In the genomic region with DNA sequence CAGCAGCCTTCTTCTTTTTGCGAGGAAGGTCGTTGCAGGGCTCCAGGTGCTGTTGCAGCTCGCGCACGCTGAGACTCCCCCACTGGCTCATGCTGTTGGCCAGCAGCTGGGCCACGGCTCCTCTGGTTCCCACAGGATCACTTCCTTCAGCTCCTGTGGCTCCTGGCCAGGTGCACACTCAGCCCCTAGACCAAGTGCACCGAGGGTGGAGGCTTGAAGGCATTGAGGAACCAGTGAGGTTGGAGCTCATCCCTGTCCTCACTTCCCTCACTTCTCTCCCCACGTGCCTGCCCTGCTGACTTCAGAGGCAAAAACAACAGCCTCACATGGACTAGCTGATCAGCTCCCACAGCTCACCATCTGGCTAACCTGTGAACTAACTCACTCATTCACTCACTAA, we compare ENCODE assay signal across 24 cellular contexts. TPM values are rescaled to one million over a fixed set of nuclear protein-coding genes. Genes with fewer than 3 reads are reported as not detected.
A peak's percentile ranks its signal among the peaks of the same experiment; 100 is the strongest.
DNase-seq lines count a peak whose midpoint lies in the region; ATAC-seq and TF ChIP-seq lines count a peak whose summit lies in the region.
"Had no signal": no experiment of that assay in that cellular context is flagged by ENCODE, and none has a peak within 500 bp of the region (broad histone marks: within the 10 kb centered on the region; RNA-seq: fewer than 3 reads in every experiment).

No MANE protein-coding gene starts in this region.

- DNase-seq in SIG-M5 treated with dmso at 0.1 percent for 504 hours (lab: John Stamatoyannopoulos, UW; ENCODE audit: unreplicated experiment) (peak; percentile 2), SIG-M5 (lab: John Stamatoyannopoulos, UW) (no peak), Peyer's patch (peak in 2 of 3 donors; percentile 86), mesenchymal stem cell (no peak), transverse colon (peak; percentile 53), NK-92 (lab: John Stamatoyannopoulos, UW; ENCODE audit: unreplicated experiment) (no peak), NCI-H82 treated with DMSO at 0.1 percent for 48 hours (lab: John Stamatoyannopoulos, UW; ENCODE audit: unreplicated experiment) (no peak)
- no peak for DNase-seq in activated T-cell treated with anti-CD3 and anti-CD28 coated beads, Interleukin-2, amount 50 U/mL, for 4 hours
- DNase-seq: activated CD8-positive, alpha-beta T cell treated with anti-CD3 and anti-CD28 coated beads for 36 hours; activated gamma-delta T cell; activated naive CD8-positive, alpha-beta T cell treated with anti-CD3 and anti-CD28 coated beads, Interleukin-2, amount 50 U/mL, for 24 hours; activated T-cell treated with anti-CD3 and anti-CD28 coated beads for 4 hours; brain microvascular endothelial cell; CD4-positive, CD25-positive, alpha-beta regulatory T cell; GF-D8; islet precursor cell; naive B cell; NCI-H187 treated with DMSO at 0.1 percent for 48 hours; occipital lobe; RPMI8226 had no signal

- H2BK120ac ChIP-seq in mesenchymal stem cell (ENCODE audit: low read depth, low read length) = no peak overlapping the region

- intact Hi-C loops in transverse colon (cut with DNase I; ENCODE audit: low total_unique reads) = loop anchor here (10.0 kb wide), 1 partner anchor 657 kb away; a partner anchor contains a TSS

- H3K36me3 ChIP-seq in Peyer's patch = no peaks in the 10 kb centered on the region
- no peaks in the 10 kb centered on the region for H3K36me3 ChIP-seq in mesenchymal stem cell (ENCODE audit: control insufficient read depth in 1 of 2, insufficient read depth in 2 of 2, low read depth in 1 of 2, low read length in 2 of 2)
- no peaks in the 10 kb centered on the region for H3K36me3 ChIP-seq in transverse colon
- H3K36me3 ChIP-seq: brain microvascular endothelial cell, esophagus muscularis mucosa, gastroesophageal sphincter had no signal

- H3K23ac ChIP-seq in mesenchymal stem cell (ENCODE audit: low read length in 2 of 2) = no peak overlapping the region

- TF ChIP-seq CTCF in Peyer's patch (IDR thresholded peaks at IDR 0.05) = peak in 1 of 6 experiments; percentile 7
- TF ChIP-seq CTCF in transverse colon (IDR thresholded peaks at IDR 0.05) = no peak

- peaks cover 14% of the 10 kb centered on the region for H3K4me1 Mint-ChIP-seq in activated T-cell treated with anti-CD3 and anti-CD28 coated beads, Interleukin-2, amount 50 U/mL, for 4 hours (ENCODE audit: low read depth)

- peak overlapping the region; percentile 53 for H4K91ac ChIP-seq in mesenchymal stem cell (ENCODE audit: low read length)

- in situ Hi-C loops in transverse colon (cut with MboI; ENCODE audit: low pct_ligation_motif_present in 1 of 4, low pct_unique_long_range_greater_than_20kb in 1 of 4, low sequenced_read_pairs in 3 of 4) = no loop called here

- H3K36me3 Mint-ChIP-seq in activated T-cell treated with anti-CD3 and anti-CD28 coated beads, Interleukin-2, amount 50 U/mL, for 4 hours (ENCODE audit: insufficient read depth) = no peaks in the 10 kb centered on the region
- H3K36me3 Mint-ChIP-seq: CD4-positive, CD25-positive, alpha-beta regulatory T cell; memory B cell; naive B cell had no signal

- no peaks in the 10 kb centered on the region for H3K9me3 ChIP-seq in Peyer's patch
- H3K9me3 ChIP-seq in mesenchymal stem cell (ENCODE audit: control insufficient read depth, low read length) = no peaks in the 10 kb centered on the region
- no peaks in the 10 kb centered on the region for H3K9me3 ChIP-seq in transverse colon
- H3K9me3 ChIP-seq: esophagus muscularis mucosa, gastroesophageal sphincter had no signal

- no peak overlapping the region for H3K4me2 ChIP-seq in mesenchymal stem cell (ENCODE audit: low read length, poor library complexity, severe bottlenecking)

- H3K27me3 Mint-ChIP-seq in activated T-cell treated with anti-CD3 and anti-CD28 coated beads, Interleukin-2, amount 50 U/mL, for 4 hours (ENCODE audit: low read depth) = peaks cover 7% of the 10 kb centered on the region

- H2BK12ac ChIP-seq in mesenchymal stem cell (ENCODE audit: low read length in 2 of 2) = no peak overlapping the region

- no peak for TF ChIP-seq EP300 in transverse colon (IDR thresholded peaks at IDR 0.05; ENCODE audit: low read depth)

- H3K4me1 ChIP-seq in Peyer's patch (peaks cover 0 to 18% (median 4%) of the 10 kb centered on the region in 4 donors), mesenchymal stem cell (ENCODE audit: control insufficient read depth, insufficient read depth, low read depth, low read length) (peaks cover 2% of the 10 kb centered on the region), transverse colon (peaks cover 0 to 31% (median 4%) of the 10 kb centered on the region in 4 donors)

- H3K4me3 Mint-ChIP-seq in activated T-cell treated with anti-CD3 and anti-CD28 coated beads, Interleukin-2, amount 50 U/mL, for 4 hours = no peak overlapping the region
- H3K4me3 Mint-ChIP-seq: activated CD8-positive, alpha-beta T cell treated with anti-CD3 and anti-CD28 coated beads for 36 hours; activated naive CD8-positive, alpha-beta T cell treated with anti-CD3 and anti-CD28 coated beads, Interleukin-2, amount 50 U/mL, for 24 hours; CD4-positive, CD25-positive, alpha-beta regulatory T cell; memory B cell had no signal

- TF ChIP-seq POLR2A in Peyer's patch (IDR thresholded peaks at IDR 0.05) = peak in 1 of 2 donors; percentile 38
- TF ChIP-seq POLR2A in transverse colon (IDR thresholded peaks at IDR 0.05) = no peak

- H3K27me3 ChIP-seq in Peyer's patch (no peaks in the 10 kb centered on the region), mesenchymal stem cell (ENCODE audit: control insufficient read depth in 1 of 2, insufficient read depth in 1 of 2, low read length in 2 of 2) (peaks cover 8 to 70% of the 10 kb centered on the region in 2 experiments), transverse colon (no peaks in the 10 kb centered on the region)
- H3K27me3 ChIP-seq: brain microvascular endothelial cell, esophagus muscularis mucosa, gastroesophageal sphincter had no signal

- no peak for ATAC-seq in activated T-cell treated with anti-CD3 and anti-CD28 coated beads, Interleukin-2, amount 50 U/mL, for 4 hours
- ATAC-seq: activated CD4-positive, CD25-positive, alpha-beta regulatory T cell treated with anti-CD3 and anti-CD28 coated beads, Interleukin-2, amount 50 U/mL, for 24 hours; activated CD8-positive, alpha-beta T cell treated with anti-CD3 and anti-CD28 coated beads for 36 hours; activated naive CD8-positive, alpha-beta T cell treated with anti-CD3 and anti-CD28 coated beads, Interleukin-2, amount 50 U/mL, for 24 hours; gastroesophageal sphincter had no signal

- no peak overlapping the region for H3K4ac ChIP-seq in mesenchymal stem cell (ENCODE audit: low read depth in 1 of 2, low read length in 2 of 2)

- H3K79me1 ChIP-seq in mesenchymal stem cell (replicated peaks; ENCODE audit: low read length, poor library complexity, severe bottlenecking) = no peaks in the 10 kb centered on the region

- H2AK5ac ChIP-seq in mesenchymal stem cell (ENCODE audit: low read length, severe bottlenecking) = no peak overlapping the region

- H4K8ac ChIP-seq in mesenchymal stem cell (ENCODE audit: low read length) = no peak overlapping the region

- H3K9me3 Mint-ChIP-seq in activated T-cell treated with anti-CD3 and anti-CD28 coated beads, Interleukin-2, amount 50 U/mL, for 4 hours = no peaks in the 10 kb centered on the region
- H3K9me3 Mint-ChIP-seq: activated CD8-positive, alpha-beta T cell treated with anti-CD3 and anti-CD28 coated beads for 36 hours; activated naive CD8-positive, alpha-beta T cell treated with anti-CD3 and anti-CD28 coated beads, Interleukin-2, amount 50 U/mL, for 24 hours; memory B cell; naive B cell had no signal

- H3K27ac ChIP-seq in Peyer's patch (peak overlapping the region in 3 of 4 donors; percentile 15 to 72 (median 69)), mesenchymal stem cell (ENCODE audit: low read length, poor library complexity, severe bottlenecking) (no peak overlapping the region), transverse colon (peak overlapping the region in 3 of 4 donors; percentile 20 to 48 (median 44))
- H3K27ac ChIP-seq: brain microvascular endothelial cell, esophagus muscularis mucosa, gastroesophageal sphincter had no signal

- no peak overlapping the region for H3K14ac ChIP-seq in mesenchymal stem cell (ENCODE audit: low read length in 2 of 2)

- H3K4me3 ChIP-seq in Peyer's patch (no peak overlapping the region), mesenchymal stem cell (ENCODE audit: insufficient read depth in 1 of 2, low read depth in 1 of 2, low read length in 2 of 2) (no peak overlapping the region), transverse colon (no peak overlapping the region)
- H3K4me3 ChIP-seq: esophagus muscularis mucosa, gastroesophageal sphincter had no signal

- no peak overlapping the region for H2AFZ ChIP-seq in mesenchymal stem cell (ENCODE audit: low read depth, low read length)

- no peak overlapping the region for H3K18ac ChIP-seq in mesenchymal stem cell (ENCODE audit: low read depth in 1 of 2, low read length in 2 of 2)

- H3K9ac ChIP-seq in mesenchymal stem cell (ENCODE audit: low read length) = no peak overlapping the region

- WGBS in mesenchymal stem cell = 80% methylated on average over 7 of the region's 8 CpGs
- 54 to 60% methylated on average over 1 to 8 of the region's 8 CpGs for WGBS in transverse colon (ENCODE audit: low coverage in 1 of 2), 2 donors

- H2BK5ac ChIP-seq in mesenchymal stem cell (ENCODE audit: low read depth, low read length, poor library complexity, severe bottlenecking) = no peak overlapping the region

- no peak overlapping the region for H2BK15ac ChIP-seq in mesenchymal stem cell (ENCODE audit: low read depth, poor library complexity, severe bottlenecking)

RNA-seq across cellular contexts. Expression of a gene that starts 46.2 kb away (rescaled TPM):
- 1 to 10 TPM in 3 of 4 donors, not detected in 1; 3.1 to 8.0 (median 4.6) TPM for total RNA-seq in Peyer's patch
- polyA plus RNA-seq in mesenchymal stem cell (2013, experiment 1 of 2) = 0.11 TPM
- polyA plus RNA-seq in mesenchymal stem cell (2013, experiment 2 of 2) = 0.18 TPM
- total RNA-seq in transverse colon = 1 to 10 TPM in 3 of 4 donors, not detected in 1; 1.2 to 1.9 (median 1.4) TPM
- under 1 TPM in 2 of 3 donors, not detected in 1; 0.05 to 0.20 TPM for total RNA-seq in activated T-cell treated with anti-CD3 and anti-CD28 coated beads, Interleukin-2, amount 50 U/mL, for 4 hours
- polyA plus RNA-seq: CD4-positive, CD25-positive, alpha-beta regulatory T cell had no signal

Comparison
In these comparisons a context has a peak if more than half of its experiments do, and no peak if none do; other contexts are left out.
1. DNase-seq: peak in SIG-M5 treated with dmso at 0.1 percent for 504 hours (single experiment), Peyer's patch (2 of 3) and transverse colon (single experiment); none in SIG-M5 (single experiment), mesenchymal stem cell (single experiment), activated T-cell treated with anti-CD3 and anti-CD28 coated beads, Interleukin-2, amount 50 U/mL, for 4 hours (single experiment), NK-92 (single experiment) and NCI-H82 treated with DMSO at 0.1 percent for 48 hours (single experiment).